In genomic region chr14:100256339-100256895, GRCh38 we compare ENCODE assay signal across 11 cellular contexts. TPM values are rescaled to one million over a fixed set of nuclear protein-coding genes. Genes with fewer than 3 reads are reported as not detected.
DNase-seq lines count a peak whose midpoint lies in the region; ATAC-seq and TF ChIP-seq lines count a peak whose summit lies in the region.
"Had no signal": no experiment of that assay in that cellular context is flagged by ENCODE, and none has a peak within 500 bp of the region (broad histone marks: within the 10 kb centered on the region; RNA-seq: fewer than 3 reads in every experiment).

No MANE protein-coding gene starts in this region.

- H3K9me3 Mint-ChIP-seq in immature natural killer cell: no peaks in the 10 kb centered on the region
- H3K9me3 Mint-ChIP-seq in progenitor cell of endocrine pancreas (ENCODE audit: low read depth): no peaks in the 10 kb centered on the region

- intact Hi-C loops in stomach (cut with DNase I; ENCODE audit: low total_unique reads): no loop called here

- DNase-seq in immature natural killer cell: no peak
- no peak for DNase-seq in NCI-H2107 treated with DMSO at 0.1 percent for 48 hours (lab: John Stamatoyannopoulos, UW; ENCODE audit: unreplicated experiment)
- DNase-seq in stomach: no peak
- no peak for DNase-seq in DMS79 treated with DMSO at 0.1 percent for 48 hours (lab: John Stamatoyannopoulos, UW)
- no peak for DNase-seq in progenitor cell of endocrine pancreas (ENCODE audit: low spot score, unreplicated experiment)
- DNase-seq: heart right ventricle, NCI-H1694 had no signal

- ATAC-seq in GM18867 (IDR thresholded peaks at IDR 0.05; ENCODE audit: unreplicated experiment) (peak; percentile 69), GM21619 (IDR thresholded peaks at IDR 0.05; ENCODE audit: unreplicated experiment) (peak; percentile 71), HG03520 (IDR thresholded peaks at IDR 0.05; ENCODE audit: unreplicated experiment) (peak; percentile 75)
- ATAC-seq: heart right ventricle had no signal

- peak overlapping the region in 1 of 5 donors; percentile 55 for H3K4me3 Mint-ChIP-seq in immature natural killer cell
- H3K4me3 Mint-ChIP-seq in progenitor cell of endocrine pancreas (ENCODE audit: low read depth): no peak overlapping the region

- peaks cover 25 to 92% (median 66%) of the 10 kb centered on the region in 4 donors for H3K4me1 ChIP-seq in stomach

- no peaks in the 10 kb centered on the region for H3K36me3 Mint-ChIP-seq in immature natural killer cell
- peaks cover 3% of the 10 kb centered on the region for H3K36me3 Mint-ChIP-seq in progenitor cell of endocrine pancreas (ENCODE audit: insufficient read depth)

- H3K36me3 ChIP-seq in stomach: no peaks in the 10 kb centered on the region
- H3K36me3 ChIP-seq: heart right ventricle had no signal

- H3K27ac ChIP-seq in stomach: no peak overlapping the region
- H3K27ac ChIP-seq: coronary artery, heart right ventricle had no signal

- TF ChIP-seq CTCF in stomach (IDR thresholded peaks at IDR 0.05) (no peak), progenitor cell of endocrine pancreas (IDR thresholded peaks at IDR 0.05; ENCODE audit: unreplicated experiment) (no peak)

- 91 to 94% (median 92%) methylated on average over 3 of the region's 3 CpGs for WGBS in stomach, 5 donors

- H3K9me3 ChIP-seq in stomach: no peaks in the 10 kb centered on the region
- H3K9me3 ChIP-seq: heart right ventricle had no signal

- no peak overlapping the region for H3K4me3 ChIP-seq in stomach
- H3K4me3 ChIP-seq: coronary artery, heart right ventricle had no signal

- TF ChIP-seq POLR2A in stomach (IDR thresholded peaks at IDR 0.05): no peak

- H3K27me3 Mint-ChIP-seq in immature natural killer cell (ENCODE audit: low read depth in 3 of 3) (peaks cover 0 to 2% (median 0%) of the 10 kb centered on the region in 3 donors), progenitor cell of endocrine pancreas (no peaks in the 10 kb centered on the region)

- H3K27me3 ChIP-seq in stomach: no peaks in the 10 kb centered on the region
- H3K27me3 ChIP-seq: heart right ventricle had no signal

- H3K4me1 Mint-ChIP-seq in immature natural killer cell (peaks cover 84 to 89% of the 10 kb centered on the region in 2 donors), progenitor cell of endocrine pancreas (ENCODE audit: low read depth) (peaks cover 8% of the 10 kb centered on the region)

- TF ChIP-seq EP300 in stomach (IDR thresholded peaks at IDR 0.05): no peak

- H3K27ac Mint-ChIP-seq in immature natural killer cell (peak overlapping the region in 4 of 6 donors; percentile 5 to 65 (median 9)), progenitor cell of endocrine pancreas (no peak overlapping the region)

RNA-seq across cellular contexts. Expression of gene YY1, which starts 17.5 kb away (rescaled TPM):
- polyA plus RNA-seq in immature natural killer cell: 10 to 100 TPM; 12.9 to 23.6 (median 15.9) TPM
- total RNA-seq in stomach: 10 to 100 TPM; 33.0 to 68.1 (median 57.8) TPM
- 10 to 100 TPM; 23.0 to 27.0 (median 26.3) TPM for polyA plus RNA-seq in stomach
- 86.6 and 90.2 TPM in 2 replicates for total RNA-seq in progenitor cell of endocrine pancreas

RNA-seq across cellular contexts. Expression of gene SLC25A29, which starts 49.8 kb away (rescaled TPM):
- 1 to 10 TPM; 4.2 to 5.6 (median 4.6) TPM for polyA plus RNA-seq in immature natural killer cell
- total RNA-seq in stomach: 100 to 1,000 TPM in 2 of 5 donors, 10 to 100 TPM in 3; 25.7 to 174 (median 30.1) TPM
- 10 to 100 TPM in 2 of 3 donors, 1 to 10 TPM in 1; 9.0 to 58.3 (median 26.2) TPM for polyA plus RNA-seq in stomach
- 236 and 238 TPM in 2 replicates for total RNA-seq in progenitor cell of endocrine pancreas
